ENCODE assay signal across 8 cellular contexts in genomic region chr11:10454902-10455631, GRCh38. TPM values are rescaled to one million over a fixed set of nuclear protein-coding genes. Genes with fewer than 3 reads are reported as not detected.
A peak's percentile ranks its signal among the peaks of the same experiment; 100 is the strongest.
DNase-seq lines count a peak whose midpoint lies in the region; FAIRE-seq and TF ChIP-seq lines count a peak whose summit lies in the region.

AMPD3 (plus strand) TSS chr11:10455264; CDS start chr11:10461520, 6,256 bp downstream.

- no peaks in the 10 kb centered on the region for H3K9me3 ChIP-seq in esophagus (ENCODE audit: control insufficient read depth in 2 of 2, insufficient read depth in 1 of 2, low read depth in 1 of 2, low read length in 1 of 2)

- no peaks in the 10 kb centered on the region for H3K36me3 ChIP-seq in esophagus (ENCODE audit: control insufficient read depth in 2 of 2, insufficient read depth in 2 of 2, low read length in 1 of 2)

- H3K27me3 ChIP-seq in esophagus (ENCODE audit: control insufficient read depth in 1 of 2, insufficient read depth in 2 of 2, low read length in 2 of 2): no peaks in the 10 kb centered on the region

- peak within 1 kb of the TSS; percentile 46 to 77 for H3K27ac ChIP-seq in esophagus (ENCODE audit: low read depth in 2 of 2, low read length in 1 of 2)

- TF ChIP-seq CTCF in AG09309 (IDR thresholded peaks at IDR 0.05; ENCODE audit: control insufficient read depth, insufficient read depth, low read depth, low read length, missing control alignments) (no peak), NB4 (IDR thresholded peaks at IDR 0.05; ENCODE audit: low read depth, low read length) (no peak)

- peak; percentile 54 for FAIRE-seq in GM18507 (lab: Jason Lieb, UNC)

- DNase-seq in AG09309 (ENCODE audit: low read depth) (peak; percentile 84), GM18507 (ENCODE audit: extremely low spot score, insufficient read length, low read depth) (no peak), NB4 (ENCODE audit: low read depth) (peak; percentile 67), T1000 (lab: John Stamatoyannopoulos, UW) (peak; percentile 54), non-pigmented ciliary epithelial cell (ENCODE audit: low read depth) (peak; percentile 91), Kasumi-1 (lab: John Stamatoyannopoulos, UW) (no peak)
- DNase-seq in central memory CD4-positive, alpha-beta T cell: no peak

- WGBS in esophagus, 2 donors: 66 to 68% methylated on average over 11 of the region's 11 CpGs

- TF ChIP-seq POLR2A in NB4 (IDR thresholded peaks at IDR 0.05; ENCODE audit: extremely low read depth, insufficient read length): peak; percentile 21

- peaks cover 0 to 13% of the 10 kb centered on the region in 2 donors for H3K4me1 ChIP-seq in esophagus (ENCODE audit: control insufficient read depth in 2 of 2, insufficient read depth in 2 of 2, low read length in 1 of 2)

- peak within 1 kb of the TSS; percentile 41 for H3K4me3 ChIP-seq in AG09309 (ENCODE audit: control insufficient read depth, low read depth, low read length)
- H3K4me3 ChIP-seq in NB4 (ENCODE audit: low read depth, low read length): peak within 1 kb of the TSS; percentile 96
- H3K4me3 ChIP-seq in esophagus (ENCODE audit: low read depth in 1 of 2, low read length in 2 of 2): peak within 1 kb of the TSS; percentile 30 to 33

RNA-seq across cellular contexts. Expression of gene AMPD3, which starts in this region (rescaled TPM):
- polyA plus RNA-seq in esophagus: 10 to 100 TPM in 1 of 2 donors, 1 to 10 TPM in 1; 4.3 to 11.9 TPM

Comparison
In these comparisons a context has a peak if more than half of its experiments do, and no peak if none do; other contexts are left out.
1. DNase-seq: peak in AG09309 (single experiment), NB4 (single experiment), T1000 (single experiment) and non-pigmented ciliary epithelial cell (single experiment); none in GM18507 (single experiment), central memory CD4-positive, alpha-beta T cell (single experiment) and Kasumi-1 (0 of 2).
2. H3K4me3 ChIP-seq: peak in every context shown above with its lines; median percentile 96 in NB4; 41 in AG09309; 32 in esophagus.